Comparison of ENCODE assay signal across 1 cellular context in the genomic region with DNA sequence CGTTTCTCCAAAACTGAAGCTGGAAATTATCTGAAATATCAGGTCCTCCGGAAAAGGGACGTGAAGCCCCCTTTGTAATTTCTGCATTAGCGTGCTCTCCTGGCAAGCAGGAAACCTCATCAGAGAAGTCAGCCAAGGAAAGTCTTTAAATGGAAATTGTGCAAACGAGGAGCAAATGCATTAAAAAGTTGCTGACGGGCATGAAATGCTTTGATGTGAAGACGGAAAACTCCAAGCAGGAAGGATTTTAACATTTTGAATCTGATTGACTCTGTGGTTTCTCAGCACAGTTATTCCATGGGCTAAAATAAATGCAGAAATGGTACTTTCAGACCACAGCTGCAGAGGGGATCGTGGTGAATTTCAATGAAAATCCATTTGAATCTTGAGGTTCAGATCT.
TF ChIP-seq lines count a peak whose summit lies in the region.

No MANE protein-coding gene starts in this region.

TF ChIP-seq in GM23338, 12 proteins besides CTCF, POLR2A, EP300 and RAD21 (continued from another document):
- no peak for TF ChIP-seq REST (IDR thresholded peaks at IDR 0.05; ENCODE audit: unreplicated experiment)
- TF ChIP-seq EZH2phosphoT487 (IDR thresholded peaks at IDR 0.05; ENCODE audit: unreplicated experiment) = no peak
- no peak for TF ChIP-seq JUNB (IDR thresholded peaks at IDR 0.05; ENCODE audit: unreplicated experiment)
- no peak for TF ChIP-seq STAT1 (IDR thresholded peaks at IDR 0.05; ENCODE audit: unreplicated experiment)
TF ChIP-seq in GM23338: peak in this region for 0.
